Comparison of ENCODE assay signal across 9 cellular contexts in the genomic region with DNA sequence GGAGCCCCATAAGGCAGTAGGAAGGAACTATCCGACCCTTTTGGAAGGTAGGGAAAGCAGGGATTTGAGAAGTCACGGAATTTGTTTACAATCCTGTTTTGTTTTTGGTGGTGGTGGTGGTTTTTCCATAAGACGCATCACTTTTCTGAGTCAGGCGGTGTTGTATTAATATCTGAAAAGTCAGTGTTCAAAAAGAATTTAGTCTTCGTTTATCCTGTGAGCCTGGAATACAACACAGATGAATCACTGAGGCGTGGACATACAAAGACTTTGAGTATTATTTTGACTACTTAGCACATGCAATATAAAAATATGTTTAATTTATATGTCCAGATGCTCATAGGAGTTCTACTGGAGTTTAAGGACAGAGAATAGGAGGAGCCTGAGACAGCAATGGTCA. TPM values are rescaled to one million over a fixed set of nuclear protein-coding genes. Genes with fewer than 3 reads are reported as not detected.
DNase-seq lines count a peak whose midpoint lies in the region; ATAC-seq lines count a peak whose summit lies in the region.
"Had no signal": no experiment of that assay in that cellular context is flagged by ENCODE, and none has a peak within 500 bp of the region (broad histone marks: within the 10 kb centered on the region; RNA-seq: fewer than 3 reads in every experiment).

No MANE protein-coding gene starts in this region.

- H3K4me1 Mint-ChIP-seq in activated CD4-positive, alpha-beta T cell treated with anti-CD3 and anti-CD28 coated beads, Interleukin-2, amount 10 ng/mL, durations not matched to agents 24 days and 14 days = peaks cover 11% of the 10 kb centered on the region
- H3K4me1 Mint-ChIP-seq in activated naive CD8-positive, alpha-beta T cell treated with anti-CD3 and anti-CD28 coated beads for 36 hours = peaks cover 13% of the 10 kb centered on the region

- H3K27ac ChIP-seq in temporal lobe (ENCODE audit: low read depth, low read length) = peak overlapping the region; percentile 52

- H3K9me3 Mint-ChIP-seq in activated CD4-positive, alpha-beta T cell treated with anti-CD3 and anti-CD28 coated beads, Interleukin-2, amount 10 ng/mL, durations not matched to agents 24 days and 14 days = peaks cover 30% of the 10 kb centered on the region
- peaks cover 35% of the 10 kb centered on the region for H3K9me3 Mint-ChIP-seq in activated naive CD8-positive, alpha-beta T cell treated with anti-CD3 and anti-CD28 coated beads for 36 hours

- no peak overlapping the region for H3K27ac Mint-ChIP-seq in activated CD4-positive, alpha-beta T cell treated with anti-CD3 and anti-CD28 coated beads, Interleukin-2, amount 10 ng/mL, durations not matched to agents 24 days and 14 days
- H3K27ac Mint-ChIP-seq in activated naive CD8-positive, alpha-beta T cell treated with anti-CD3 and anti-CD28 coated beads for 36 hours = no peak overlapping the region

- H3K27me3 Mint-ChIP-seq in activated CD4-positive, alpha-beta T cell treated with anti-CD3 and anti-CD28 coated beads, Interleukin-2, amount 10 ng/mL, durations not matched to agents 24 days and 14 days = no peaks in the 10 kb centered on the region
- no peaks in the 10 kb centered on the region for H3K27me3 Mint-ChIP-seq in activated naive CD8-positive, alpha-beta T cell treated with anti-CD3 and anti-CD28 coated beads for 36 hours

- peak overlapping the region; percentile 92 for H3K4me3 Mint-ChIP-seq in activated CD4-positive, alpha-beta T cell treated with anti-CD3 and anti-CD28 coated beads, Interleukin-2, amount 10 ng/mL, durations not matched to agents 24 days and 14 days
- H3K4me3 Mint-ChIP-seq in activated naive CD8-positive, alpha-beta T cell treated with anti-CD3 and anti-CD28 coated beads for 36 hours = peak overlapping the region; percentile 89

- H3K36me3 Mint-ChIP-seq in activated CD4-positive, alpha-beta T cell treated with anti-CD3 and anti-CD28 coated beads, Interleukin-2, amount 10 ng/mL, durations not matched to agents 24 days and 14 days (ENCODE audit: low read depth) = peaks cover 43% of the 10 kb centered on the region
- peaks cover 48% of the 10 kb centered on the region for H3K36me3 Mint-ChIP-seq in activated naive CD8-positive, alpha-beta T cell treated with anti-CD3 and anti-CD28 coated beads for 36 hours

- DNase-seq in activated CD4-positive, alpha-beta T cell treated with anti-CD3 and anti-CD28 coated beads, Interleukin-2, amount 10 ng/mL, durations not matched to agents 24 days and 14 days = peak; percentile 30
- no peak for DNase-seq in activated CD4-positive, alpha-beta T cell treated with anti-CD3 and anti-CD28 coated beads, Interleukin-2, amount 50 U/mL, for 48 hours
- no peak for DNase-seq in activated naive CD8-positive, alpha-beta T cell treated with anti-CD3 and anti-CD28 coated beads for 36 hours
- DNase-seq in iris pigment epithelial cell (ENCODE audit: low read depth) = peak; percentile 55
- DNase-seq: activated CD8-positive, alpha-beta memory T cell treated with anti-CD3 and anti-CD28 coated beads, Interleukin-2, amount 50 U/mL, for 4 hours had no signal

- ATAC-seq in GM21825 (IDR thresholded peaks at IDR 0.05; ENCODE audit: unreplicated experiment) = no peak
- no peak for ATAC-seq in HG02840 (IDR thresholded peaks at IDR 0.05; ENCODE audit: low FRiP score, unreplicated experiment)
- no peak for ATAC-seq in GM21528 (IDR thresholded peaks at IDR 0.05; ENCODE audit: low FRiP score, unreplicated experiment)

- intact Hi-C loops in activated CD4-positive, alpha-beta T cell treated with anti-CD3 and anti-CD28 coated beads, Interleukin-2, amount 10 ng/mL, durations not matched to agents 24 days and 14 days (cut with micrococcal nuclease) = loop anchor here (5.0 kb wide), 1 partner anchor 194 kb away; a partner anchor contains a TSS

RNA-seq across cellular contexts. Expression of a gene that starts 0.8 kb away (rescaled TPM):
- total RNA-seq in activated CD4-positive, alpha-beta T cell treated with anti-CD3 and anti-CD28 coated beads, Interleukin-2, amount 10 ng/mL, durations not matched to agents 24 days and 14 days = 4.7 and 5.5 TPM in 2 replicates
- total RNA-seq in activated naive CD8-positive, alpha-beta T cell treated with anti-CD3 and anti-CD28 coated beads for 36 hours = 1 to 10 TPM; 3.1 to 3.3 TPM
- total RNA-seq in temporal lobe = 31.0 TPM

RNA-seq across cellular contexts. Expression of a gene that starts 42.5 kb away (rescaled TPM):
- 4.4 and 5.4 TPM in 2 replicates for total RNA-seq in activated CD4-positive, alpha-beta T cell treated with anti-CD3 and anti-CD28 coated beads, Interleukin-2, amount 10 ng/mL, durations not matched to agents 24 days and 14 days
- 1 to 10 TPM; 2.8 to 2.9 TPM for total RNA-seq in activated naive CD8-positive, alpha-beta T cell treated with anti-CD3 and anti-CD28 coated beads for 36 hours
- total RNA-seq in temporal lobe = 7.6 TPM

RNA-seq across cellular contexts. Expression of a gene that starts 48.5 kb away (rescaled TPM):
- 8.2 and 8.3 TPM in 2 replicates for total RNA-seq in activated CD4-positive, alpha-beta T cell treated with anti-CD3 and anti-CD28 coated beads, Interleukin-2, amount 10 ng/mL, durations not matched to agents 24 days and 14 days
- 1 to 10 TPM; 7.1 to 8.6 TPM for total RNA-seq in activated naive CD8-positive, alpha-beta T cell treated with anti-CD3 and anti-CD28 coated beads for 36 hours
- total RNA-seq in temporal lobe = 24.1 TPM

Comparison
In these comparisons a context has a peak if more than half of its experiments do, and no peak if none do; other contexts are left out.
1. DNase-seq: peak in activated CD4-positive, alpha-beta T cell treated with anti-CD3 and anti-CD28 coated beads, Interleukin-2, amount 10 ng/mL, durations not matched to agents 24 days and 14 days (single experiment) and iris pigment epithelial cell (single experiment); none in activated CD4-positive, alpha-beta T cell treated with anti-CD3 and anti-CD28 coated beads, Interleukin-2, amount 50 U/mL, for 48 hours (0 of 2) and activated naive CD8-positive, alpha-beta T cell treated with anti-CD3 and anti-CD28 coated beads for 36 hours (single experiment).